ENCODE assay signal across 24 cellular contexts in the genomic region with DNA sequence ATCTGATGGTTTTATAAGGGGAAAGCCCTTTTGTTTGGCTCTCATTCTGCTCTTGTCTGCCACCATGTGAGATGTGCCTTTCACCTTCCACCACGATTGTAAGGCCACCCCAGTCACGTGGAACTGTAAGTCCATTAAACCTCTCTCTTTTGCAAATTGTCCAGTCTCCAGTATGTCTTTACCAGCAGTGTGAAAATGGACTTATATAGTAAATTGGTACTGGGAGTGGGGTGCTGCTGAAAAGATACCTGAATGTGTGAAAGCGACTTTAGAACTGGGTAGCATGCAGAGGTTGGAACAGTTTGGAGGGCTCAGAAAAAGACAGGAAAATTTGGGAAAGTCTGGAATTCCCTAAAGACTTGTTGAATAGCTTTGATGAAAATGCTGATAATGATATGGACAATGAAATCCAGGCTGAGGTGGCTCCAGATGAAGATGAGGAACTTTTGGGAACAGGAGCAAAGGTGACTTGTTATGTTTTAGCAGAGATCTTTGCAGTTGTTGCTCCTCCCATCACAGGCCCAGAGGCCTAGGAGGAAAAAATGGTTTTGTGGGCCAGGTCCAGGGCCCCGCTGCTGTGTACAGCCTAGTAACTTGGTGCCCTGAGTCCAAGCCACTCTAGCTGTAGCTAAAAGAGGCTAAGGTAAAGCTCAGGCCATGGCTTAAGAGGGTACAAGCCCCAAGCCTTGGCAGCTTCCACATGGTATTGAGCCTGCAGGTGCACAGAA.
"Had no signal": no experiment of that assay in that cellular context is flagged by ENCODE, and none has a peak within 500 bp of the region (broad histone marks: within the 10 kb centered on the region; RNA-seq: fewer than 3 reads in every experiment).

No MANE protein-coding gene starts in this region.

- H3K4me3 ChIP-seq: coronary artery, dorsolateral prefrontal cortex, esophagus squamous epithelium, gastrocnemius medialis, heart right ventricle, left lung, lower lobe of right lung, mucosa of descending colon had no signal

- H3K4me1 ChIP-seq: esophagus squamous epithelium, gastrocnemius medialis, heart right ventricle, left lung, lower lobe of right lung had no signal

- ATAC-seq: esophagus mucosa, gastrocnemius medialis, heart right ventricle, left cardiac atrium, left lung, left ventricle myocardium superior, lower lobe of right lung, mucosa of descending colon had no signal

- H3K36me3 ChIP-seq: esophagus squamous epithelium, gastrocnemius medialis, heart right ventricle, left lung, lower lobe of right lung had no signal

- DNase-seq: dermis blood vessel endothelial cell; dorsolateral prefrontal cortex; effector CD4-positive, alpha-beta T cell; effector memory CD4-positive, alpha-beta T cell; erythroblast; esophagus squamous epithelium; foreskin fibroblast; foreskin melanocyte; gastrocnemius medialis; glutamatergic neuron; head of caudate nucleus; heart right ventricle; hippocampal formation; left cardiac atrium; left lung; left ventricle myocardium superior; lower lobe of right lung; mesenchymal stem cell; mucosa of descending colon; naive B cell had no signal

- H3K27me3 ChIP-seq: dorsolateral prefrontal cortex, esophagus squamous epithelium, gastrocnemius medialis, heart right ventricle, left lung had no signal

- H3K9me3 ChIP-seq: gastrocnemius medialis had no signal

- FAIRE-seq: keratinocyte had no signal

- H3K27ac ChIP-seq: coronary artery, dorsolateral prefrontal cortex, epithelial cell of prostate, esophagus squamous epithelium, gastrocnemius medialis, heart right ventricle, left lung, lower lobe of right lung had no signal
